Comparison of ENCODE assay signal across 17 cellular contexts in genomic region chr11:134425816-134426536, GRCh38. TPM values are rescaled to one million over a fixed set of nuclear protein-coding genes. Genes with fewer than 3 reads are reported as not detected.
DNase-seq lines count a peak whose midpoint lies in the region; TF ChIP-seq lines count a peak whose summit lies in the region.
"Had no signal": no experiment of that assay in that cellular context is flagged by ENCODE, and none has a peak within 500 bp of the region (broad histone marks: within the 10 kb centered on the region; RNA-seq: fewer than 3 reads in every experiment).

No MANE protein-coding gene starts in this region.

- DNase-seq in medulla oblongata (ENCODE audit: extremely low spot score) (peak; percentile 57), GM13977 (ENCODE audit: low spot score) (no peak), cerebellum (ENCODE audit: low spot score) (no peak), ascending aorta (ENCODE audit: low spot score in 2 of 2) (no peak)
- DNase-seq: HCEC 1CT, IMR-90, NCI-H1417, NCI-H2029 treated with DMSO at 0.1 percent for 48 hours, NCI-H345, NCI-H69, PC-9 had no signal

- no peak overlapping the region for H3K27ac ChIP-seq in HEK293 (ENCODE audit: extremely low read depth, low read depth, low read length)
- peak overlapping the region; percentile 97 for H3K27ac ChIP-seq in cingulate gyrus (ENCODE audit: low read depth, low read length)
- H3K27ac ChIP-seq in temporal lobe (ENCODE audit: low read depth, low read length), result peak overlapping the region; percentile 93
- no peak overlapping the region for H3K27ac ChIP-seq in ascending aorta
- H3K27ac ChIP-seq: C4-2B, PC-9, SK-N-MC had no signal

- CTCF ChIA-PET in HEK293 (lab: Yijun Ruan, JAX), result no interaction called here

- H3K4me3 ChIP-seq in HEK293 (ENCODE audit: low read depth, low read length) (no peak overlapping the region), ascending aorta (no peak overlapping the region)
- H3K4me3 ChIP-seq: PC-9, SK-N-MC had no signal

- H3K27me3 ChIP-seq in ascending aorta, result no peaks in the 10 kb centered on the region

- in situ Hi-C loops in GM13977 (cut with MboI; ENCODE audit: low pct_unique_long_range_greater_than_20kb, low sequenced_read_pairs, unreplicated experiment), result no loop called here

- H3K4me1 ChIP-seq in HEK293 (ENCODE audit: control insufficient read depth, insufficient read depth, low read length), result no peaks in the 10 kb centered on the region
- no peaks in the 10 kb centered on the region for H3K4me1 ChIP-seq in ascending aorta

- H3K9me3 ChIP-seq in HEK293 (ENCODE audit: control insufficient read depth, insufficient read depth, low read depth, low read length) (no peaks in the 10 kb centered on the region), ascending aorta (no peaks in the 10 kb centered on the region)

- H3K36me3 ChIP-seq in HEK293 (ENCODE audit: control insufficient read depth in 2 of 2, insufficient read depth in 1 of 2, low read length in 2 of 2), result no peaks in the 10 kb centered on the region
- no peaks in the 10 kb centered on the region for H3K36me3 ChIP-seq in ascending aorta

- POLR2A ChIA-PET in HEK293 (lab: Yijun Ruan, JAX), result no interaction called here

- intact Hi-C loops in ascending aorta (cut with DNase I), result no loop called here

- no peak for TF ChIP-seq CTCF in HEK293 (tag by site-specific recombination; IDR thresholded peaks at IDR 0.05)
- TF ChIP-seq CTCF in GM13977 (IDR thresholded peaks at IDR 0.05; ENCODE audit: extremely low read depth, insufficient read depth, missing control alignments), result no peak
- no peak for TF ChIP-seq CTCF in ascending aorta (IDR thresholded peaks at IDR 0.05)

TF ChIP-seq in HEK293, 187 proteins besides CTCF, POLR2A, EP300 and RAD21:
- TF ChIP-seq ZNF391 (tag by site-specific recombination; IDR thresholded peaks at IDR 0.05; ENCODE audit: borderline replicate concordance, low read depth) (no peak), ZNF214 (tag by site-specific recombination; IDR thresholded peaks at IDR 0.05; ENCODE audit: borderline replicate concordance) (no peak), ZFHX2 (tag by site-specific recombination; conservative IDR thresholded peaks at IDR 0.05) (no peak), SCRT2 (tag by site-specific recombination; IDR thresholded peaks at IDR 0.05) (peak; percentile 38; the same call in 1 of the 2 replicates)

RNA-seq across cellular contexts. Expression of gene B3GAT1, which starts 13.9 kb away (rescaled TPM):
- total RNA-seq in temporal lobe (60.2 TPM), cerebellum (45.7 TPM), ascending aorta (0.32 TPM)
- total RNA-seq: IMR-90, LHCN-M2, PC-9 had no signal

Comparison
In these comparisons a context has a peak if more than half of its experiments do, and no peak if none do; other contexts are left out.
1. H3K27ac ChIP-seq: peak in cingulate gyrus (single experiment) and temporal lobe (single experiment); none in HEK293 (single experiment) and ascending aorta (0 of 2).
2. RNA of gene B3GAT1, which starts 13.9 kb away (total RNA-seq): 60.2 TPM in temporal lobe (single experiment) and 45.7 TPM in cerebellum (single experiment); 0.32 TPM in ascending aorta (single experiment); every median in the first group is over 10 times any median in the second.